2 cellular contexts compared by ENCODE assay signal in the genomic region with DNA sequence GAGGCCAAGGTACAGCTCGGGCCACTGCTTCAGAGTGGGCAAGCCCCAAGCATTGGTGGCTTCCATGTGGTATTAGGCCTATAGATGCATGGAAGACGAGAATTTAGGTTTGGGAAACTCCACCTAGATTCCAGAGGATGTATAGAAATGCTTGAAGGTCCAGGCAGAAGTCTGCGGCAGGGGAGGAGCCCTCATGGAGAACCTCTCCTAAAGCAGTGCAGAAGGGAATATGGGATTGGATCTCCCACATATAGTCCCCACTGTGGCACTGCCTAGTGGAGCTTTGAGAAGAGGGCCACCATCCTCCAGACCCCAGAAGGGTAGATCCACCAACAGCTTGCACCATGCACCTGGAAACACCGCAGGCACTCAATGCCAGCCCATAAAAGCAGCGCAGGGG.
TF ChIP-seq lines count a peak whose summit lies in the region.

No MANE protein-coding gene starts in this region.

TF ChIP-seq in GM23338, 12 proteins besides CTCF, POLR2A, EP300 and RAD21 (continues in another document):
- TF ChIP-seq ZNF331 (CRISPR knock-in tag; IDR thresholded peaks at IDR 0.05; ENCODE audit: low read depth) (no peak), POLR2AphosphoS5 (IDR thresholded peaks at IDR 0.05; ENCODE audit: low read depth) (no peak), JUNB (IDR thresholded peaks at IDR 0.05; ENCODE audit: unreplicated experiment) (no peak), EZH2phosphoT487 (IDR thresholded peaks at IDR 0.05; ENCODE audit: unreplicated experiment) (no peak), CREB1 (CRISPR knock-in tag; IDR thresholded peaks at IDR 0.05; ENCODE audit: low read depth) (no peak), ZNF114 (CRISPR knock-in tag; IDR thresholded peaks at IDR 0.05) (no peak), EZH2 (IDR thresholded peaks at IDR 0.05; ENCODE audit: low read depth, unreplicated experiment) (no peak)
- TF ChIP-seq, protein P1, sequence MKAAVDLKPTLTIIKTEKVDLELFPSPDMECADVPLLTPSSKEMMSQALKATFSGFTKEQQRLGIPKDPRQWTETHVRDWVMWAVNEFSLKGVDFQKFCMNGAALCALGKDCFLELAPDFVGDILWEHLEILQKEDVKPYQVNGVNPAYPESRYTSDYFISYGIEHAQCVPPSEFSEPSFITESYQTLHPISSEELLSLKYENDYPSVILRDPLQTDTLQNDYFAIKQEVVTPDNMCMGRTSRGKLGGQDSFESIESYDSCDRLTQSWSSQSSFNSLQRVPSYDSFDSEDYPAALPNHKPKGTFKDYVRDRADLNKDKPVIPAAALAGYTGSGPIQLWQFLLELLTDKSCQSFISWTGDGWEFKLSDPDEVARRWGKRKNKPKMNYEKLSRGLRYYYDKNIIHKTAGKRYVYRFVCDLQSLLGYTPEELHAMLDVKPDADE (IDR thresholded peaks at IDR 0.05): no peak
- TF ChIP-seq, protein P2, sequence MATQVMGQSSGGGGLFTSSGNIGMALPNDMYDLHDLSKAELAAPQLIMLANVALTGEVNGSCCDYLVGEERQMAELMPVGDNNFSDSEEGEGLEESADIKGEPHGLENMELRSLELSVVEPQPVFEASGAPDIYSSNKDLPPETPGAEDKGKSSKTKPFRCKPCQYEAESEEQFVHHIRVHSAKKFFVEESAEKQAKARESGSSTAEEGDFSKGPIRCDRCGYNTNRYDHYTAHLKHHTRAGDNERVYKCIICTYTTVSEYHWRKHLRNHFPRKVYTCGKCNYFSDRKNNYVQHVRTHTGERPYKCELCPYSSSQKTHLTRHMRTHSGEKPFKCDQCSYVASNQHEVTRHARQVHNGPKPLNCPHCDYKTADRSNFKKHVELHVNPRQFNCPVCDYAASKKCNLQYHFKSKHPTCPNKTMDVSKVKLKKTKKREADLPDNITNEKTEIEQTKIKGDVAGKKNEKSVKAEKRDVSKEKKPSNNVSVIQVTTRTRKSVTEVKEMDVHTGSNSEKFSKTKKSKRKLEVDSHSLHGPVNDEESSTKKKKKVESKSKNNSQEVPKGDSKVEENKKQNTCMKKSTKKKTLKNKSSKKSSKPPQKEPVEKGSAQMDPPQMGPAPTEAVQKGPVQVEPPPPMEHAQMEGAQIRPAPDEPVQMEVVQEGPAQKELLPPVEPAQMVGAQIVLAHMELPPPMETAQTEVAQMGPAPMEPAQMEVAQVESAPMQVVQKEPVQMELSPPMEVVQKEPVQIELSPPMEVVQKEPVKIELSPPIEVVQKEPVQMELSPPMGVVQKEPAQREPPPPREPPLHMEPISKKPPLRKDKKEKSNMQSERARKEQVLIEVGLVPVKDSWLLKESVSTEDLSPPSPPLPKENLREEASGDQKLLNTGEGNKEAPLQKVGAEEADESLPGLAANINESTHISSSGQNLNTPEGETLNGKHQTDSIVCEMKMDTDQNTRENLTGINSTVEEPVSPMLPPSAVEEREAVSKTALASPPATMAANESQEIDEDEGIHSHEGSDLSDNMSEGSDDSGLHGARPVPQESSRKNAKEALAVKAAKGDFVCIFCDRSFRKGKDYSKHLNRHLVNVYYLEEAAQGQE (IDR thresholded peaks at IDR 0.05; ENCODE audit: unreplicated experiment): no peak
- TF ChIP-seq, protein P3, sequence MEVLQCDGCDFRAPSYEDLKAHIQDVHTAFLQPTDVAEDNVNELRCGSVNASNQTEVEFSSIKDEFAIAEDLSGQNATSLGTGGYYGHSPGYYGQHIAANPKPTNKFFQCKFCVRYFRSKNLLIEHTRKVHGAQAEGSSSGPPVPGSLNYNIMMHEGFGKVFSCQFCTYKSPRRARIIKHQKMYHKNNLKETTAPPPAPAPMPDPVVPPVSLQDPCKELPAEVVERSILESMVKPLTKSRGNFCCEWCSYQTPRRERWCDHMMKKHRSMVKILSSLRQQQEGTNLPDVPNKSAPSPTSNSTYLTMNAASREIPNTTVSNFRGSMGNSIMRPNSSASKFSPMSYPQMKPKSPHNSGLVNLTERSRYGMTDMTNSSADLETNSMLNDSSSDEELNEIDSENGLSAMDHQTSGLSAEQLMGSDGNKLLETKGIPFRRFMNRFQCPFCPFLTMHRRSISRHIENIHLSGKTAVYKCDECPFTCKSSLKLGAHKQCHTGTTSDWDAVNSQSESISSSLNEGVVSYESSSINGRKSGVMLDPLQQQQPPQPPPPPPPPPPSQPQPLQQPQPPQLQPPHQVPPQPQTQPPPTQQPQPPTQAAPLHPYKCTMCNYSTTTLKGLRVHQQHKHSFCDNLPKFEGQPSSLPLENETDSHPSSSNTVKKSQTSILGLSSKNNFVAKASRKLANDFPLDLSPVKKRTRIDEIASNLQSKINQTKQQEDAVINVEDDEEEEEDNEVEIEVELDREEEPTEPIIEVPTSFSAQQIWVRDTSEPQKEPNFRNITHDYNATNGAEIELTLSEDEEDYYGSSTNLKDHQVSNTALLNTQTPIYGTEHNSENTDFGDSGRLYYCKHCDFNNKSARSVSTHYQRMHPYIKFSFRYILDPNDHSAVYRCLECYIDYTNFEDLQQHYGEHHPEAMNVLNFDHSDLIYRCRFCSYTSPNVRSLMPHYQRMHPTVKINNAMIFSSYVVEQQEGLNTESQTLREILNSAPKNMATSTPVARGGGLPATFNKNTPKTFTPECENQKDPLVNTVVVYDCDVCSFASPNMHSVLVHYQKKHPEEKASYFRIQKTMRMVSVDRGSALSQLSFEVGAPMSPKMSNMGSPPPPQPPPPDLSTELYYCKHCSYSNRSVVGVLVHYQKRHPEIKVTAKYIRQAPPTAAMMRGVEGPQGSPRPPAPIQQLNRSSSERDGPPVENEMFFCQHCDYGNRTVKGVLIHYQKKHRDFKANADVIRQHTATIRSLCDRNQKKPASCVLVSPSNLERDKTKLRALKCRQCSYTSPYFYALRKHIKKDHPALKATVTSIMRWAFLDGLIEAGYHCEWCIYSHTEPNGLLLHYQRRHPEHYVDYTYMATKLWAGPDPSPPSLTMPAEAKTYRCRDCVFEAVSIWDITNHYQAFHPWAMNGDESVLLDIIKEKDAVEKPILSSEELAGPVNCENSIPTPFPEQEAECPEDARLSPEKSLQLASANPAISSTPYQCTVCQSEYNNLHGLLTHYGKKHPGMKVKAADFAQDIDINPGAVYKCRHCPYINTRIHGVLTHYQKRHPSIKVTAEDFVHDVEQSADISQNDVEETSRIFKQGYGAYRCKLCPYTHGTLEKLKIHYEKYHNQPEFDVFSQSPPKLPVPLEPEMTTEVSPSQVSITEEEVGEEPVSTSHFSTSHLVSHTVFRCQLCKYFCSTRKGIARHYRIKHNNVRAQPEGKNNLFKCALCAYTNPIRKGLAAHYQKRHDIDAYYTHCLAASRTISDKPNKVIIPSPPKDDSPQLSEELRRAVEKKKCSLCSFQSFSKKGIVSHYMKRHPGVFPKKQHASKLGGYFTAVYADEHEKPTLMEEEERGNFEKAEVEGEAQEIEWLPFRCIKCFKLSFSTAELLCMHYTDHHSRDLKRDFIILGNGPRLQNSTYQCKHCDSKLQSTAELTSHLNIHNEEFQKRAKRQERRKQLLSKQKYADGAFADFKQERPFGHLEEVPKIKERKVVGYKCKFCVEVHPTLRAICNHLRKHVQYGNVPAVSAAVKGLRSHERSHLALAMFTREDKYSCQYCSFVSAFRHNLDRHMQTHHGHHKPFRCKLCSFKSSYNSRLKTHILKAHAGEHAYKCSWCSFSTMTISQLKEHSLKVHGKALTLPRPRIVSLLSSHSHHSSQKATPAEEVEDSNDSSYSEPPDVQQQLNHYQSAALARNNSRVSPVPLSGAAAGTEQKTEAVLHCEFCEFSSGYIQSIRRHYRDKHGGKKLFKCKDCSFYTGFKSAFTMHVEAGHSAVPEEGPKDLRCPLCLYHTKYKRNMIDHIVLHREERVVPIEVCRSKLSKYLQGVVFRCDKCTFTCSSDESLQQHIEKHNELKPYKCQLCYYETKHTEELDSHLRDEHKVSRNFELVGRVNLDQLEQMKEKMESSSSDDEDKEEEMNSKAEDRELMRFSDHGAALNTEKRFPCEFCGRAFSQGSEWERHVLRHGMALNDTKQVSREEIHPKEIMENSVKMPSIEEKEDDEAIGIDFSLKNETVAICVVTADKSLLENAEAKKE (CRISPR knock-in tag; IDR thresholded peaks at IDR 0.05): no peak

TF ChIP-seq in GM12878, 131 proteins besides CTCF, POLR2A, EP300 and RAD21:
- TF ChIP-seq CBX5 (IDR thresholded peaks at IDR 0.05; ENCODE audit: low read depth) (peak; percentile 89), RFX5 (IDR thresholded peaks at IDR 0.05; ENCODE audit: low read depth, low read length) (no peak), RB1 (IDR thresholded peaks at IDR 0.05; ENCODE audit: borderline replicate concordance) (no peak)
